Comparison of ENCODE assay signal across 32 cellular contexts in genomic region chr9:126404459-126404858, GRCh38.
"Had no signal": no experiment of that assay in that cellular context is flagged by ENCODE, and none has a peak within 500 bp of the region (broad histone marks: within the 10 kb centered on the region; RNA-seq: fewer than 3 reads in every experiment).

No MANE protein-coding gene starts in this region.

- H3K4me1 ChIP-seq: Peyer's patch had no signal

- H3K27ac Mint-ChIP-seq: activated CD4-positive, alpha-beta memory T cell treated with anti-CD3 and anti-CD28 coated beads for 36 hours; activated CD4-positive, alpha-beta T cell treated with anti-CD3 and anti-CD28 coated beads for 36 hours; activated CD4-positive, alpha-beta T cell treated with anti-CD3 and anti-CD28 coated beads, Interleukin-2, amount 10 ng/mL, durations not matched to agents 7 days and 5 days; activated CD8-positive, alpha-beta memory T cell treated with anti-CD3 and anti-CD28 coated beads, Interleukin-2, amount 10 ng/mL, durations not matched to agents 7 days and 5 days; activated naive CD4-positive, alpha-beta T cell treated with anti-CD3 and anti-CD28 coated beads, Interleukin-2, amount 10 ng/mL, durations not matched to agents 7 days and 5 days; activated naive CD8-positive, alpha-beta T cell; activated naive CD8-positive, alpha-beta T cell treated with anti-CD3 and anti-CD28 coated beads, Interleukin-2, amount 50 U/mL, for 24 hours had no signal

- H3K4me3 ChIP-seq: MG63, Peyer's patch had no signal

- H3K9me3 ChIP-seq: MG63, Peyer's patch had no signal

- H3K9me3 Mint-ChIP-seq: activated CD4-positive, alpha-beta memory T cell treated with anti-CD3 and anti-CD28 coated beads for 36 hours; activated CD4-positive, alpha-beta T cell treated with anti-CD3 and anti-CD28 coated beads, Interleukin-2, amount 10 ng/mL, durations not matched to agents 7 days and 5 days; activated naive CD4-positive, alpha-beta T cell treated with anti-CD3 and anti-CD28 coated beads, Interleukin-2, amount 10 ng/mL, durations not matched to agents 7 days and 5 days; activated naive CD8-positive, alpha-beta T cell treated with anti-CD3 and anti-CD28 coated beads, Interleukin-2, amount 50 U/mL, for 24 hours had no signal

- ATAC-seq: activated CD4-positive, alpha-beta T cell treated with anti-CD3 and anti-CD28 coated beads for 36 hours; activated CD4-positive, CD25-positive, alpha-beta regulatory T cell treated with anti-CD3 and anti-CD28 coated beads, Interleukin-2, amount 50 U/mL, for 24 hours; activated CD8-positive, alpha-beta memory T cell treated with anti-CD3 and anti-CD28 coated beads, Interleukin-2, amount 10 ng/mL, durations not matched to agents 7 days and 5 days; activated naive CD8-positive, alpha-beta T cell treated with anti-CD3 and anti-CD28 coated beads, Interleukin-2, amount 50 U/mL, for 24 hours; PC-3; SK-N-SH treated with all-trans-retinoic acid at 6 μM for 48 hours had no signal

- H3K36me3 Mint-ChIP-seq: activated CD4-positive, alpha-beta memory T cell treated with anti-CD3 and anti-CD28 coated beads for 36 hours; activated naive CD4-positive, alpha-beta T cell treated with anti-CD3 and anti-CD28 coated beads, Interleukin-2, amount 10 ng/mL, durations not matched to agents 7 days and 5 days had no signal

- H3K27me3 Mint-ChIP-seq: activated CD4-positive, alpha-beta memory T cell treated with anti-CD3 and anti-CD28 coated beads for 36 hours; activated CD4-positive, alpha-beta T cell treated with anti-CD3 and anti-CD28 coated beads for 36 hours; activated CD8-positive, alpha-beta memory T cell treated with anti-CD3 and anti-CD28 coated beads, Interleukin-2, amount 10 ng/mL, durations not matched to agents 7 days and 5 days; activated naive CD8-positive, alpha-beta T cell; activated naive CD8-positive, alpha-beta T cell treated with anti-CD3 and anti-CD28 coated beads, Interleukin-2, amount 50 U/mL, for 24 hours had no signal

- H3K4me3 Mint-ChIP-seq: activated CD4-positive, alpha-beta memory T cell treated with anti-CD3 and anti-CD28 coated beads for 36 hours; activated CD4-positive, alpha-beta T cell treated with anti-CD3 and anti-CD28 coated beads for 36 hours; activated CD4-positive, alpha-beta T cell treated with anti-CD3 and anti-CD28 coated beads, Interleukin-2, amount 10 ng/mL, durations not matched to agents 7 days and 5 days; activated CD8-positive, alpha-beta memory T cell treated with anti-CD3 and anti-CD28 coated beads, Interleukin-2, amount 10 ng/mL, durations not matched to agents 7 days and 5 days; activated naive CD4-positive, alpha-beta T cell treated with anti-CD3 and anti-CD28 coated beads, Interleukin-2, amount 10 ng/mL, durations not matched to agents 7 days and 5 days; activated naive CD8-positive, alpha-beta T cell; activated naive CD8-positive, alpha-beta T cell treated with anti-CD3 and anti-CD28 coated beads, Interleukin-2, amount 50 U/mL, for 24 hours had no signal

- H3K27me3 ChIP-seq: brain microvascular endothelial cell, MG63, Peyer's patch had no signal

- H3K36me3 ChIP-seq: brain microvascular endothelial cell, MG63 had no signal

- H3K27ac ChIP-seq: brain microvascular endothelial cell, Peyer's patch had no signal

- DNase-seq: activated CD4-positive, alpha-beta memory T cell treated with anti-CD3 and anti-CD28 coated beads for 36 hours; activated CD4-positive, alpha-beta T cell treated with anti-CD3 and anti-CD28 coated beads for 36 hours; activated CD4-positive, alpha-beta T cell treated with anti-CD3 and anti-CD28 coated beads, Interleukin-2, amount 10 ng/mL, durations not matched to agents 7 days and 5 days; activated CD8-positive, alpha-beta memory T cell treated with anti-CD3 and anti-CD28 coated beads for 24 hours; activated CD8-positive, alpha-beta memory T cell treated with anti-CD3 and anti-CD28 coated beads, Interleukin-2, amount 10 ng/mL, durations not matched to agents 7 days and 5 days; activated CD8-positive, alpha-beta memory T cell treated with anti-CD3 and anti-CD28 coated beads, Interleukin-2, amount 50 U/mL, for 48 hours; activated effector memory CD4-positive, alpha-beta T cell treated with Interleukin-2 at 50 U/mL for 16 hours; activated naive CD4-positive, alpha-beta T cell treated with anti-CD3 and anti-CD28 coated beads, Interleukin-2, amount 10 ng/mL, durations not matched to agents 7 days and 5 days; activated naive CD8-positive, alpha-beta T cell treated with anti-CD3 and anti-CD28 coated beads, Interleukin-2, amount 50 U/mL, for 24 hours; activated T-cell treated with anti-CD3 and anti-CD28 coated beads, Interleukin-2, amount 50 U/mL, for 48 hours; anterior cingulate cortex; brain microvascular endothelial cell; central memory CD4-positive, alpha-beta T cell; Karpas-422; KBM-7; MG63; NCI-H1048; NCI-H1105 treated with DMSO at 0.1 percent for 48 hours; NCI-H1436; NCI-H1694; NCI-H2029; NCI-H345; NCI-H524 treated with DMSO at 0.1 percent for 48 hours; PC-3; Peyer's patch; RPMI8226; SHP77 treated with DMSO at 0.1 percent for 48 hours; T-helper 1 cell; T1000 had no signal
